29 cellular contexts compared by ENCODE assay signal in genomic region chr20:32960849-32961731, GRCh38. TPM values are rescaled to one million over a fixed set of nuclear protein-coding genes. Genes with fewer than 3 reads are reported as not detected.
DNase-seq lines count a peak whose midpoint lies in the region; ATAC-seq and TF ChIP-seq lines count a peak whose summit lies in the region.
"Had no signal": no experiment of that assay in that cellular context is flagged by ENCODE, and none has a peak within 500 bp of the region (broad histone marks: within the 10 kb centered on the region; RNA-seq: fewer than 3 reads in every experiment).

No MANE protein-coding gene starts in this region.

- no peak overlapping the region for H4K8ac ChIP-seq in mesendoderm (ENCODE audit: low read depth, low read length)

- peaks cover 12% of the 10 kb centered on the region for H3K9me3 ChIP-seq in upper lobe of right lung
- H3K9me3 ChIP-seq: uterus had no signal

- H3K4me2 ChIP-seq in mesendoderm (ENCODE audit: low read length) = no peak overlapping the region
- H3K4me2 ChIP-seq: GM23338 had no signal

- H3K56ac ChIP-seq in mesendoderm (ENCODE audit: low read length) = peak overlapping the region; percentile 50

- H3K27ac ChIP-seq in mesendoderm (ENCODE audit: low read depth, low read length) (no peak overlapping the region), upper lobe of right lung (no peak overlapping the region)
- H3K27ac ChIP-seq: C4-2B, esophagus squamous epithelium, uterus had no signal

- intact Hi-C loops in activated CD8-positive, alpha-beta T cell treated with anti-CD3 and anti-CD28 coated beads for 36 hours (cut with micrococcal nuclease) = no loop called here
- intact Hi-C loops in upper lobe of right lung (cut with DNase I) = no loop called here

- no peak overlapping the region for H4K5ac ChIP-seq in mesendoderm (ENCODE audit: low read length)

- peaks cover 15% of the 10 kb centered on the region for H3K36me3 Mint-ChIP-seq in activated CD8-positive, alpha-beta T cell treated with anti-CD3 and anti-CD28 coated beads, Interleukin-2, amount 10 ng/mL, durations not matched to agents 7 days and 5 days (ENCODE audit: low read depth)
- H3K36me3 Mint-ChIP-seq in activated CD8-positive, alpha-beta T cell treated with anti-CD3 and anti-CD28 coated beads for 36 hours (ENCODE audit: low read depth) = peaks cover 6% of the 10 kb centered on the region

- H2BK15ac ChIP-seq in mesendoderm (replicated peaks; ENCODE audit: low read depth) = no peak overlapping the region

- peak overlapping the region; percentile 0 for H3K18ac ChIP-seq in mesendoderm (ENCODE audit: low read length)

- H3K4me3 ChIP-seq in mesendoderm (ENCODE audit: low read length) (no peak overlapping the region), upper lobe of right lung (no peak overlapping the region)
- H3K4me3 ChIP-seq: esophagus squamous epithelium, GM23338, uterus had no signal

- H3K79me1 ChIP-seq in mesendoderm (ENCODE audit: low read length) = no peaks in the 10 kb centered on the region

- no peak overlapping the region for H3K4ac ChIP-seq in mesendoderm (ENCODE audit: low read depth, low read length)

- CTCF ChIA-PET in activated CD8-positive, alpha-beta T cell treated with anti-CD3 and anti-CD28 coated beads, Interleukin-2, amount 10 ng/mL, durations not matched to agents 7 days and 5 days (lab: Charles Lee) = interaction anchor here (1.0 to 2.3 kb wide), 2 partner anchors 10 to 15 kb away, joined by 4 to 9 read pairs; no protein-coding TSS in a partner anchor
- CTCF ChIA-PET in activated CD8-positive, alpha-beta T cell treated with anti-CD3 and anti-CD28 coated beads for 36 hours (lab: Charles Lee) = interaction anchor here (2.2 kb wide), 1 partner anchor 11 kb away, joined by 5 read pairs; no protein-coding TSS in a partner anchor

- no peak overlapping the region for H3K9ac ChIP-seq in mesendoderm (ENCODE audit: low read length)

- H3K23ac ChIP-seq in mesendoderm (ENCODE audit: low read length) = no peak overlapping the region

- WGBS in mesendoderm (ENCODE audit: extremely low coverage, insufficient coverage, low lambda C conversion rate) = no CpG with 5 or more reads among the region's 28 CpGs

- H2BK5ac ChIP-seq in mesendoderm (ENCODE audit: low read length) = no peak overlapping the region

- H2AK5ac ChIP-seq in mesendoderm (ENCODE audit: low read length) = peak overlapping the region; percentile 72

- no peak for TF ChIP-seq CTCF in activated CD8-positive, alpha-beta T cell treated with anti-CD3 and anti-CD28 coated beads for 36 hours (IDR thresholded peaks at IDR 0.05)
- no peak for TF ChIP-seq CTCF in upper lobe of right lung (IDR thresholded peaks at IDR 0.05)

- H3K4me1 ChIP-seq in mesendoderm (ENCODE audit: control insufficient read depth, low read depth, low read length) = no peaks in the 10 kb centered on the region
- H3K4me1 ChIP-seq in upper lobe of right lung = no peaks in the 10 kb centered on the region
- H3K4me1 ChIP-seq: esophagus squamous epithelium, uterus had no signal

- H3K9me3 Mint-ChIP-seq in activated CD8-positive, alpha-beta T cell treated with anti-CD3 and anti-CD28 coated beads, Interleukin-2, amount 10 ng/mL, durations not matched to agents 7 days and 5 days (ENCODE audit: insufficient read depth) = peaks cover 20% of the 10 kb centered on the region
- peaks cover 19% of the 10 kb centered on the region for H3K9me3 Mint-ChIP-seq in activated CD8-positive, alpha-beta T cell treated with anti-CD3 and anti-CD28 coated beads for 36 hours

- no peak overlapping the region for H3K27ac Mint-ChIP-seq in activated CD8-positive, alpha-beta T cell treated with anti-CD3 and anti-CD28 coated beads, Interleukin-2, amount 10 ng/mL, durations not matched to agents 7 days and 5 days
- no peak overlapping the region for H3K27ac Mint-ChIP-seq in activated CD8-positive, alpha-beta T cell treated with anti-CD3 and anti-CD28 coated beads for 36 hours
- H3K27ac Mint-ChIP-seq: activated naive CD4-positive, alpha-beta T cell treated with anti-CD3 and anti-CD28 coated beads, Interleukin-2, amount 10 ng/mL, durations not matched to agents 7 days and 5 days; GM23338; T-helper 1 cell treated with Interleukin-12 subunit alpha and Interleukin-12 subunit beta and Interleukin-4 antibody, amounts not matched to agents 30 μg/mL and 1 μg/mL, for 36 hours had no signal

- H3K79me2 ChIP-seq in mesendoderm (ENCODE audit: control insufficient read depth, insufficient read depth, low read length) = no peaks in the 10 kb centered on the region

- no peak overlapping the region for H2BK120ac ChIP-seq in mesendoderm (ENCODE audit: low read depth, low read length)

- no peaks in the 10 kb centered on the region for H3K27me3 Mint-ChIP-seq in activated CD8-positive, alpha-beta T cell treated with anti-CD3 and anti-CD28 coated beads, Interleukin-2, amount 10 ng/mL, durations not matched to agents 7 days and 5 days (ENCODE audit: low read depth)
- no peaks in the 10 kb centered on the region for H3K27me3 Mint-ChIP-seq in activated CD8-positive, alpha-beta T cell treated with anti-CD3 and anti-CD28 coated beads for 36 hours
- H3K27me3 Mint-ChIP-seq: activated T-cell treated with anti-CD3 and anti-CD28 coated beads, Interleukin-2, amount 50 U/mL, for 24 hours had no signal

- ATAC-seq in activated CD8-positive, alpha-beta T cell treated with anti-CD3 and anti-CD28 coated beads, Interleukin-2, amount 10 ng/mL, durations not matched to agents 7 days and 5 days = no peak
- no peak for ATAC-seq in activated CD8-positive, alpha-beta T cell treated with anti-CD3 and anti-CD28 coated beads for 36 hours
- ATAC-seq in upper lobe of right lung (no peak), GM21515 (IDR thresholded peaks at IDR 0.05; ENCODE audit: unreplicated experiment) (no peak)
- ATAC-seq: GM23338, left colon had no signal

- peak; percentile 19 for DNase-seq in activated CD8-positive, alpha-beta T cell treated with anti-CD3 and anti-CD28 coated beads, Interleukin-2, amount 10 ng/mL, durations not matched to agents 7 days and 5 days
- no peak for DNase-seq in activated CD8-positive, alpha-beta T cell treated with anti-CD3 and anti-CD28 coated beads for 36 hours
- DNase-seq in SK-N-DZ (ENCODE audit: low spot score) (peak; percentile 3), mesendoderm (no peak), upper lobe of right lung (peak; percentile 54), A172 (ENCODE audit: low spot score) (no peak), RPMI8226 (no peak)
- DNase-seq: activated CD4-positive, alpha-beta T cell treated with anti-CD3 and anti-CD28 coated beads, Interleukin-2, amount 50 U/mL, for 48 hours; activated naive CD4-positive, alpha-beta T cell treated with anti-CD3 and anti-CD28 coated beads, Interleukin-2, amount 10 ng/mL, durations not matched to agents 7 days and 5 days; activated T-cell treated with anti-CD3 and anti-CD28 coated beads, Interleukin-2, amount 50 U/mL, for 24 hours; cerebellar nuclear complex; effector CD4-positive, alpha-beta T cell; esophagus squamous epithelium; KG1; left colon; NCI-H187 treated with DMSO at 0.1 percent for 48 hours; NCI-H226; NCI-H82; SHP77 treated with DMSO at 0.1 percent for 48 hours; stimulated activated CD4-positive, alpha-beta T cell treated with anti-CD3 and anti-CD28 coated beads, Interleukin-4, amount 100 ng/mL, for 24 hours; uterus had no signal

- POLR2A ChIA-PET in activated CD8-positive, alpha-beta T cell treated with anti-CD3 and anti-CD28 coated beads, Interleukin-2, amount 10 ng/mL, durations not matched to agents 7 days and 5 days (lab: Charles Lee) = interaction anchor here (0.6 kb wide), 1 partner anchor 8 kb away, joined by 3 read pairs; no protein-coding TSS in a partner anchor
- POLR2A ChIA-PET in activated CD8-positive, alpha-beta T cell treated with anti-CD3 and anti-CD28 coated beads for 36 hours (lab: Charles Lee) = interaction anchor here (0.9 to 1.3 kb wide), 3 partner anchors 11 to 37 kb away, joined by 3 to 4 read pairs (median 3); no protein-coding TSS in a partner anchor

- no peaks in the 10 kb centered on the region for H3K27me3 ChIP-seq in mesendoderm (ENCODE audit: insufficient read depth, low read length, poor library complexity)
- no peaks in the 10 kb centered on the region for H3K27me3 ChIP-seq in upper lobe of right lung
- H3K27me3 ChIP-seq: uterus had no signal

- H3K36me3 ChIP-seq in mesendoderm (ENCODE audit: control insufficient read depth, insufficient read depth, low read length) (no peaks in the 10 kb centered on the region), upper lobe of right lung (no peaks in the 10 kb centered on the region)
- H3K36me3 ChIP-seq: esophagus squamous epithelium, uterus had no signal

- no peak overlapping the region for H3K4me3 Mint-ChIP-seq in activated CD8-positive, alpha-beta T cell treated with anti-CD3 and anti-CD28 coated beads, Interleukin-2, amount 10 ng/mL, durations not matched to agents 7 days and 5 days
- no peak overlapping the region for H3K4me3 Mint-ChIP-seq in activated CD8-positive, alpha-beta T cell treated with anti-CD3 and anti-CD28 coated beads for 36 hours
- H3K4me3 Mint-ChIP-seq: activated naive CD4-positive, alpha-beta T cell treated with anti-CD3 and anti-CD28 coated beads, Interleukin-2, amount 10 ng/mL, durations not matched to agents 7 days and 5 days; activated T-cell treated with anti-CD3 and anti-CD28 coated beads, Interleukin-2, amount 50 U/mL, for 24 hours; GM23338; T-helper 1 cell treated with Interleukin-12 subunit alpha and Interleukin-12 subunit beta and Interleukin-4 antibody, amounts not matched to agents 30 μg/mL and 1 μg/mL, for 36 hours had no signal

- peaks cover 44% of the 10 kb centered on the region for H3K4me1 Mint-ChIP-seq in activated CD8-positive, alpha-beta T cell treated with anti-CD3 and anti-CD28 coated beads, Interleukin-2, amount 10 ng/mL, durations not matched to agents 7 days and 5 days (ENCODE audit: low read depth)
- H3K4me1 Mint-ChIP-seq in activated CD8-positive, alpha-beta T cell treated with anti-CD3 and anti-CD28 coated beads for 36 hours (ENCODE audit: low read depth) = peaks cover 25% of the 10 kb centered on the region

RNA-seq across cellular contexts. Expression of gene SUN5, which starts 43.1 kb away (rescaled TPM):
- not detected for total RNA-seq in activated CD8-positive, alpha-beta T cell treated with anti-CD3 and anti-CD28 coated beads, Interleukin-2, amount 10 ng/mL, durations not matched to agents 7 days and 5 days
- total RNA-seq in activated CD8-positive, alpha-beta T cell treated with anti-CD3 and anti-CD28 coated beads for 36 hours = not detected
- not detected in 2 replicates for polyA plus RNA-seq in SK-N-DZ (2014; cell fraction: cytosol; rRNA removed)
- polyA plus RNA-seq in SK-N-DZ (2014; cell fraction: nucleus; rRNA removed) = not detected in 2 replicates
- polyA plus RNA-seq in mesendoderm (2013, experiment 1 of 2) = not detected
- polyA plus RNA-seq in mesendoderm (2013, experiment 2 of 2) = not detected
- total RNA-seq in upper lobe of right lung = not detected
- not detected in 2 replicates for total RNA-seq in A172 (2014; rRNA removed; shearing (Covaris generic))
- total RNA-seq: A673, esophagus squamous epithelium, GM23338, left colon, mononuclear cell, OCI-LY7, pulmonary artery endothelial cell, uterus had no signal
- polyA plus RNA-seq: GM23338 had no signal

RNA-seq across cellular contexts. Expression of gene BPIFB2, which starts 46.4 kb away (rescaled TPM):
- total RNA-seq in activated CD8-positive, alpha-beta T cell treated with anti-CD3 and anti-CD28 coated beads, Interleukin-2, amount 10 ng/mL, durations not matched to agents 7 days and 5 days = not detected
- not detected for total RNA-seq in activated CD8-positive, alpha-beta T cell treated with anti-CD3 and anti-CD28 coated beads for 36 hours
- not detected in 2 replicates for polyA plus RNA-seq in SK-N-DZ (2014; cell fraction: cytosol; rRNA removed)
- not detected in 2 replicates for polyA plus RNA-seq in SK-N-DZ (2014; cell fraction: nucleus; rRNA removed)
- polyA plus RNA-seq in mesendoderm (2013, experiment 1 of 2) = 0.10 TPM
- 0.11 TPM for polyA plus RNA-seq in mesendoderm (2013, experiment 2 of 2)
- not detected for total RNA-seq in upper lobe of right lung
- not detected in 2 replicates for total RNA-seq in A172 (2014; rRNA removed; shearing (Covaris generic))
- total RNA-seq: A673, GM23338, left colon, mononuclear cell, OCI-LY7, pulmonary artery endothelial cell, uterus had no signal
- polyA plus RNA-seq: GM23338 had no signal

Comparison
In these comparisons a context has a peak if more than half of its experiments do, and no peak if none do; other contexts are left out.
1. DNase-seq: peak in activated CD8-positive, alpha-beta T cell treated with anti-CD3 and anti-CD28 coated beads, Interleukin-2, amount 10 ng/mL, durations not matched to agents 7 days and 5 days (single experiment), SK-N-DZ (single experiment) and upper lobe of right lung (single experiment); none in activated CD8-positive, alpha-beta T cell treated with anti-CD3 and anti-CD28 coated beads for 36 hours (single experiment), mesendoderm (single experiment), A172 (single experiment) and RPMI8226 (single experiment).